In genomic region chr18:54100920-54101319, GRCh38 we compare ENCODE assay signal across 1 cellular context.
TF ChIP-seq lines count a peak whose summit lies in the region.

No MANE protein-coding gene starts in this region.

TF ChIP-seq in SK-N-SH treated with all-trans-retinoic acid at 6 μM for 48 hours, 23 proteins besides CTCF, POLR2A, EP300 and RAD21 (continued from another document):
- TF ChIP-seq TSHZ2 (CRISPR knock-in tag; IDR thresholded peaks at IDR 0.05) (no peak), ZC3H10 (CRISPR knock-in tag; IDR thresholded peaks at IDR 0.05) (no peak), RARB (CRISPR knock-in tag; IDR thresholded peaks at IDR 0.05) (no peak)
